Comparison of ENCODE assay signal across 12 cellular contexts in the genomic region with DNA sequence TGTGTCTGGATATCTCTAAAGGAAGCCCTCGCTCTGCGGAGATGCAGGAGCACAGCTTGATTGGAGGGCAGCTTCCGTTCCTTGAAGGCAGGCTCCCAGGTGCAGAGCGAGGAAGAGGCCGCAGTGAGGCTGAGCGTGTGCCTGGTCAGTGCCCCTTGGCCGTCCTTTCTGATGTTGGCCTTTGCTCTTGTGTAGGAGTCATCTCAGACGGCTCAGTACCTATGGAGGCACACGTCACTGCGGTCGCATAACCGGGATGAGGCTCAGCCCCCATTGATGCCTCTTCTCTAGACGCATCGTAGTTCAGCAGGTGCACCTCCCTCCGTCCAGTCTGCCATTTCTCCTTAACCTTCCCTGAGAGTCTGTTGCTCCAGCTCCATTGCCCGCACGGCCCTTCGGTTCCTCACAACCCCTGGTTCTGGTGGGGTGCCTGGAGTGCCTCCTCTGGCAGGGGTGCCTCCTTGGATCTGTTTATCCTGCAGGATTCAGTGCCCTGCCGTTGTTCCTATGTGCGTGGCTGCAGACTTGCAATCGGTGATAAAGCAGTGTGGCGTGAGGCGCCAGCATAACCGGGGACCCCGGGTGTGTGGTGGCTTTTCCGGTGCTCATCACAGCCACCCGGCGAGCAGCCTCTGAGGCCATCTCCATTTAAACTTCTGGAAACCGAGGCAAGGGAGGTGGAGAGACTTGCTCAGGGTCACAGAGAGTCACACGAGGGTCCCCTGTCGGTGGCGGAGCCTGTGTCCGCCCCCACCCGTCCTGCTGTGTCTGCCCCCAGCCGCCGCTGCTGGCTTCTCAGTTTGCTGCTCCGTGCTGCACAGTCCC.
"Had no signal": no experiment of that assay in that cellular context is flagged by ENCODE, and none has a peak within 500 bp of the region (broad histone marks: within the 10 kb centered on the region; RNA-seq: fewer than 3 reads in every experiment).

No MANE protein-coding gene starts in this region.

- H3K27me3 ChIP-seq: cardiac muscle cell, esophagus muscularis mucosa, hepatocyte, pancreas, testis had no signal

- H3K36me3 ChIP-seq: cardiac muscle cell, pancreas had no signal

- H3K4me3 Mint-ChIP-seq: stimulated activated naive CD8-positive, alpha-beta T cell treated with anti-CD3 and anti-CD28 coated beads, Interleukin-15, amount 100 ng/mL, for 72 hours had no signal

- H3K4me3 ChIP-seq: cardiac muscle cell, esophagus muscularis mucosa, hepatocyte, pancreas, testis had no signal

- H3K9me3 ChIP-seq: pancreas, testis had no signal

- H3K4me1 ChIP-seq: esophagus muscularis mucosa, pancreas, testis had no signal

- FAIRE-seq: pancreas had no signal

- H3K27me3 Mint-ChIP-seq: stimulated activated naive CD8-positive, alpha-beta T cell treated with anti-CD3 and anti-CD28 coated beads, Interleukin-15, amount 100 ng/mL, for 72 hours had no signal

- H3K27ac ChIP-seq: cardiac muscle cell, esophagus muscularis mucosa, hepatocyte, pancreas, testis had no signal

- DNase-seq: activated CD4-positive, alpha-beta T cell treated with anti-CD3 and anti-CD28 coated beads, Interleukin-2, amount 50 U/mL, for 48 hours; activated CD8-positive, alpha-beta memory T cell treated with anti-CD3 and anti-CD28 coated beads, Interleukin-2, amount 50 U/mL, for 4 hours; activated naive CD4-positive, alpha-beta T cell; kidney glomerular epithelial cell; stimulated activated CD4-positive, alpha-beta T cell treated with anti-CD3 and anti-CD28 coated beads, Interleukin-1b, Interleukin-23, amount 100 ng/mL, for 48 hours; stimulated activated naive CD8-positive, alpha-beta T cell treated with anti-CD3 and anti-CD28 coated beads, Interleukin-15, amount 100 ng/mL, for 72 hours; testis had no signal

- ATAC-seq: pancreas; sciatic nerve; stimulated activated naive CD8-positive, alpha-beta T cell treated with anti-CD3 and anti-CD28 coated beads, Interleukin-15, amount 100 ng/mL, for 72 hours had no signal
